ENCODE assay signal across 20 cellular contexts in genomic region chr5:126354857-126355731, GRCh38.
A peak's percentile ranks its signal among the peaks of the same experiment; 100 is the strongest.
DNase-seq lines count a peak whose midpoint lies in the region; ATAC-seq, FAIRE-seq and TF ChIP-seq lines count a peak whose summit lies in the region.
"Had no signal": no experiment of that assay in that cellular context is flagged by ENCODE, and none has a peak within 500 bp of the region (broad histone marks: within the 10 kb centered on the region; RNA-seq: fewer than 3 reads in every experiment).

No MANE protein-coding gene starts in this region.

- peak overlapping the region; percentile 24 for H3K27ac ChIP-seq in hepatocyte
- peak overlapping the region; percentile 18 to 62 (median 45) for H3K27ac ChIP-seq in transverse colon

- DNase-seq in NCI-H82 (lab: John Stamatoyannopoulos, UW) (peak; percentile 6), NCI-H82 treated with DMSO at 0.1 percent for 48 hours (lab: John Stamatoyannopoulos, UW; ENCODE audit: unreplicated experiment) (no peak), SW480 (ENCODE audit: low spot score) (peak; percentile 84), hepatocyte (ENCODE audit: low spot score) (no peak), transverse colon (no peak), GM12891 (ENCODE audit: insufficient read length, low spot score) (no peak)
- DNase-seq: 8988T; activated CD4-positive, alpha-beta T cell treated with anti-CD3 and anti-CD28 coated beads for 4 hours; activated naive CD8-positive, alpha-beta T cell treated with anti-CD3 and anti-CD28 coated beads, Interleukin-2, amount 50 U/mL, for 24 hours; activated T-cell treated with anti-CD3 and anti-CD28 coated beads for 4 hours; CD4-positive, alpha-beta memory T cell; esophagus squamous epithelium; GOT3; left ventricle myocardium superior; NCI-H2171 treated with DMSO at 0.1 percent for 48 hours; stomach; SW 1271 had no signal

- ATAC-seq in GM19455 (IDR thresholded peaks at IDR 0.05; ENCODE audit: unreplicated experiment), result no peak
- ATAC-seq in HG02981 (IDR thresholded peaks at IDR 0.05; ENCODE audit: unreplicated experiment), result no peak

- H3K9me3 ChIP-seq in hepatocyte (ENCODE audit: low read depth), result no peaks in the 10 kb centered on the region
- H3K9me3 ChIP-seq in transverse colon, result no peaks in the 10 kb centered on the region
- H3K9me3 ChIP-seq: esophagus squamous epithelium, stomach had no signal

- H3K27me3 ChIP-seq in hepatocyte (no peaks in the 10 kb centered on the region), transverse colon (no peaks in the 10 kb centered on the region)
- H3K27me3 ChIP-seq: esophagus squamous epithelium, stomach had no signal

- no peak for FAIRE-seq in GM12891 (lab: Jason Lieb, UNC)
- FAIRE-seq: G401.6 had no signal

- H3K36me3 ChIP-seq in hepatocyte (replicated peaks; ENCODE audit: insufficient read depth, low read depth) (no peaks in the 10 kb centered on the region), transverse colon (no peaks in the 10 kb centered on the region)
- H3K36me3 ChIP-seq: esophagus squamous epithelium, stomach had no signal

- no peaks in the 10 kb centered on the region for H3K9me2 ChIP-seq in hepatocyte (replicated peaks; ENCODE audit: insufficient read depth)

- intact Hi-C loops in transverse colon (cut with DNase I; ENCODE audit: low total_unique reads), result no loop called here

- no peak for TF ChIP-seq EP300 in transverse colon (IDR thresholded peaks at IDR 0.05; ENCODE audit: low read depth)

- H2AFZ ChIP-seq in hepatocyte, result no peak overlapping the region

- no peak for TF ChIP-seq CTCF in hepatocyte (IDR thresholded peaks at IDR 0.05; ENCODE audit: poor library complexity)
- TF ChIP-seq CTCF in transverse colon (IDR thresholded peaks at IDR 0.05), result no peak

- 87% methylated on average over 5 of the region's 5 CpGs for WGBS in hepatocyte (ENCODE audit: low lambda C conversion rate, missing lambda C conversion rate)
- WGBS in transverse colon (ENCODE audit: low coverage in 1 of 2), 2 donors, result 32 to 51% methylated on average over 5 of the region's 5 CpGs

- H3K4me2 ChIP-seq in hepatocyte, result no peak overlapping the region

- H3K4me3 ChIP-seq in hepatocyte (no peak overlapping the region), transverse colon (no peak overlapping the region)

- no peaks in the 10 kb centered on the region for H4K20me1 ChIP-seq in hepatocyte (ENCODE audit: insufficient read depth, poor library complexity, severe bottlenecking)

- H3K79me2 ChIP-seq in hepatocyte, result no peaks in the 10 kb centered on the region

- no peak for TF ChIP-seq POLR2A in transverse colon (IDR thresholded peaks at IDR 0.05)
- no peak for TF ChIP-seq POLR2A in GM12891 (IDR thresholded peaks at IDR 0.05; ENCODE audit: low read depth, low read length)

- in situ Hi-C loops in transverse colon (cut with MboI; ENCODE audit: low pct_ligation_motif_present in 1 of 4, low pct_unique_long_range_greater_than_20kb in 1 of 4, low sequenced_read_pairs in 3 of 4), result loop anchor here (5.0 to 10.0 kb wide), 2 partner anchors 180 to 182 kb away; no protein-coding TSS in a partner anchor

- H3K4me1 ChIP-seq in hepatocyte (ENCODE audit: insufficient read depth) (no peaks in the 10 kb centered on the region), transverse colon (peaks cover 5 to 42% (median 12%) of the 10 kb centered on the region in 4 donors)

TF ChIP-seq in GM12891, 5 proteins besides CTCF, POLR2A, EP300 and RAD21:
- TF ChIP-seq POLR2AphosphoS5 (IDR thresholded peaks at IDR 0.05; ENCODE audit: low read depth, low read length), result no peak
- no peak for TF ChIP-seq POU2F2 (IDR thresholded peaks at IDR 0.05; ENCODE audit: low read depth, low read length)
- TF ChIP-seq TAF1 (IDR thresholded peaks at IDR 0.05; ENCODE audit: low read depth, low read length), result no peak
- TF ChIP-seq PAX5 (IDR thresholded peaks at IDR 0.05; ENCODE audit: insufficient read depth, low read length, severe bottlenecking), result no peak
- no peak for TF ChIP-seq SPI1 (IDR thresholded peaks at IDR 0.05; ENCODE audit: low read depth, low read length)

Comparison
In these comparisons a context has a peak if more than half of its experiments do, and no peak if none do; other contexts are left out.
1. DNase-seq: peak in NCI-H82 (single experiment) and SW480 (single experiment); none in NCI-H82 treated with DMSO at 0.1 percent for 48 hours (single experiment), hepatocyte (single experiment), transverse colon (single experiment) and GM12891 (single experiment).